12 cellular contexts compared by ENCODE assay signal in the genomic region with DNA sequence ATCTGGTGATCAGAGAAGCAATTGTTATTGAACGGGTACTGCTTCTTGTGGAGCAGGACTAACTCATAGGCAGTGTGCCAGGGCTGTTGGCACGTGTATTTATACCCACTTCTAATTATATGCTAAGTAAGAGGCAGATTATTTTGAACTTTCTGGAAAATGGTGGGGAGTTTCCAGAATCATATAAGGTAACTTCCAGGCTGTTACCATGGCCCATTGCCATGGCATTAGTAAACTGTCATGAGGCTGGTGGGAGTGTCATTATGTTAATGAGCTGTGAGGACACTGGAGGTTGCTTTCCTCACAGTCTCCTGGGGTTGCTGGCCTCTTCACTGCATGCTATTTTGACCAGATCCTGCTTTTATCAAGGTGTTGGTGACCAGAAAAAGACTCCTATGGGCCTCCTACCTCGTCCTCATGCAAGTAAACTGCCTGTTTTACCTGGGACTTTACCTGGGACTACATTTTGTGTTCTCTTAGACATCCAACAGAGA.
DNase-seq lines count a peak whose midpoint lies in the region; ATAC-seq and TF ChIP-seq lines count a peak whose summit lies in the region.
"Had no signal": no experiment of that assay in that cellular context is flagged by ENCODE, and none has a peak within 500 bp of the region (broad histone marks: within the 10 kb centered on the region; RNA-seq: fewer than 3 reads in every experiment).

No MANE protein-coding gene starts in this region.

- ATAC-seq in GM21381 (IDR thresholded peaks at IDR 0.05; ENCODE audit: unreplicated experiment), result peak; percentile 82
- ATAC-seq in HG03039 (IDR thresholded peaks at IDR 0.05; ENCODE audit: unreplicated experiment), result peak; percentile 90
- ATAC-seq in WTC11, result peak; percentile 51; the same call in 1 of the 2 replicates
- ATAC-seq in stimulated activated naive CD8-positive, alpha-beta T cell treated with anti-CD3 and anti-CD28 coated beads, Interleukin-15, amount 100 ng/mL, for 72 hours, result no peak

- no peak overlapping the region for H3K27ac ChIP-seq in SK-N-SH (ENCODE audit: low read depth in 2 of 2, low read length in 1 of 2)

- H3K4me1 ChIP-seq in SK-N-SH (ENCODE audit: control insufficient read depth in 1 of 2, insufficient read depth in 2 of 2, low read depth in 1 of 2, low read length in 1 of 2), result no peaks in the 10 kb centered on the region

- H3K79me2 ChIP-seq in SK-N-SH (ENCODE audit: insufficient read depth), result no peaks in the 10 kb centered on the region

- no peak overlapping the region for H3K4me3 ChIP-seq in SK-N-SH (ENCODE audit: low read depth in 2 of 2, low read length in 1 of 2)

- no peaks in the 10 kb centered on the region for H3K27me3 ChIP-seq in SK-N-SH (ENCODE audit: insufficient read depth)

- H3K36me3 ChIP-seq in SK-N-SH (replicated peaks in 1 of 2; ENCODE audit: control insufficient read depth in 1 of 2, insufficient read depth in 2 of 2, low read length in 1 of 2), result no peaks in the 10 kb centered on the region

- no peak for TF ChIP-seq CTCF in WTC11 (IDR thresholded peaks at IDR 0.05)
- no peak for TF ChIP-seq CTCF in SK-N-SH (IDR thresholded peaks at IDR 0.05)

- H3F3A ChIP-seq in SK-N-SH (replicated peaks; ENCODE audit: insufficient read depth), result no peaks in the 10 kb centered on the region

- peaks cover 13% of the 10 kb centered on the region for H3K9me3 Mint-ChIP-seq in WTC11
- no peaks in the 10 kb centered on the region for H3K9me3 Mint-ChIP-seq in stimulated activated naive CD8-positive, alpha-beta T cell treated with anti-CD3 and anti-CD28 coated beads, Interleukin-15, amount 100 ng/mL, for 72 hours

- no peak overlapping the region for H3K9ac ChIP-seq in SK-N-SH

- CTCF ChIA-PET in WTC11 (lab: Charles Lee), result no interaction called here
- CTCF ChIA-PET in SK-N-SH (lab: Yijun Ruan, JAX), result no interaction called here

- TF ChIP-seq EP300 in SK-N-SH (IDR thresholded peaks at IDR 0.05; ENCODE audit: borderline replicate concordance in 1 of 2, low read depth in 1 of 2, low read length in 1 of 2), result no peak

- TF ChIP-seq RAD21 in SK-N-SH (IDR thresholded peaks at IDR 0.05; ENCODE audit: low read length), result no peak

- no peak overlapping the region for H3K27ac Mint-ChIP-seq in WTC11
- no peak overlapping the region for H3K27ac Mint-ChIP-seq in stimulated activated naive CD8-positive, alpha-beta T cell treated with anti-CD3 and anti-CD28 coated beads, Interleukin-15, amount 100 ng/mL, for 72 hours

- H3K4me3 Mint-ChIP-seq in WTC11, result no peak overlapping the region
- H3K4me3 Mint-ChIP-seq in stimulated activated naive CD8-positive, alpha-beta T cell treated with anti-CD3 and anti-CD28 coated beads, Interleukin-15, amount 100 ng/mL, for 72 hours, result no peak overlapping the region

- DNase-seq in WTC11 (ENCODE audit: low spot score) (no peak), glomerular visceral epithelial cell (ENCODE audit: extremely low spot score) (no peak), SK-N-SH (no peak), SHP77 treated with DMSO at 0.1 percent for 48 hours (lab: John Stamatoyannopoulos, UW) (no peak)
- no peak for DNase-seq in stimulated activated naive CD8-positive, alpha-beta T cell treated with anti-CD3 and anti-CD28 coated beads, Interleukin-15, amount 100 ng/mL, for 72 hours
- DNase-seq: activated CD8-positive, alpha-beta memory T cell treated with anti-CD3 and anti-CD28 coated beads, Interleukin-2, amount 50 U/mL, for 4 hours; Calu3; stimulated activated CD4-positive, alpha-beta T cell treated with anti-CD3 and anti-CD28 coated beads, Interleukin-1b, Interleukin-23, amount 100 ng/mL, for 48 hours; T-helper 9 cell had no signal

- H3K4me2 ChIP-seq in SK-N-SH, result no peak overlapping the region

- peaks cover 8% of the 10 kb centered on the region; the same call in 1 of the 2 replicates for H3K4me1 Mint-ChIP-seq in WTC11
- H3K4me1 Mint-ChIP-seq in stimulated activated naive CD8-positive, alpha-beta T cell treated with anti-CD3 and anti-CD28 coated beads, Interleukin-15, amount 100 ng/mL, for 72 hours, result no peaks in the 10 kb centered on the region

- POLR2A ChIA-PET in WTC11 (lab: Charles Lee), result no interaction called here
- POLR2A ChIA-PET in SK-N-SH (lab: Yijun Ruan, JAX), result no interaction called here

- H3K27me3 Mint-ChIP-seq in WTC11 (ENCODE audit: low read depth), result no peaks in the 10 kb centered on the region
- H3K27me3 Mint-ChIP-seq in stimulated activated naive CD8-positive, alpha-beta T cell treated with anti-CD3 and anti-CD28 coated beads, Interleukin-15, amount 100 ng/mL, for 72 hours, result no peaks in the 10 kb centered on the region

- TF ChIP-seq POLR2A in GM18526 (IDR thresholded peaks at IDR 0.05; ENCODE audit: extremely low read depth, insufficient read length), result peak; percentile 41

- peaks cover 4% of the 10 kb centered on the region for H3K36me3 Mint-ChIP-seq in WTC11

- no peaks in the 10 kb centered on the region; the same call in 1 of the 2 replicates for H3K9me3 ChIP-seq in SK-N-SH

- 7% methylated on average over 3 of the region's 3 CpGs for WGBS in SK-N-SH (ENCODE audit: low lambda C conversion rate)

- H2AFZ ChIP-seq in SK-N-SH (ENCODE audit: low read depth), result no peak overlapping the region

- no peaks in the 10 kb centered on the region for H4K20me1 ChIP-seq in SK-N-SH (ENCODE audit: insufficient read depth)

- no peaks in the 10 kb centered on the region for H3K9me2 ChIP-seq in SK-N-SH

TF ChIP-seq in WTC11, 78 proteins besides CTCF, POLR2A, EP300 and RAD21 (continues in another document):
- TF ChIP-seq TP53 (CRISPR knock-in tag; IDR thresholded peaks at IDR 0.05) (no peak), NR1H2 (CRISPR knock-in tag; IDR thresholded peaks at IDR 0.05) (no peak), SMAD4 (CRISPR knock-in tag; IDR thresholded peaks at IDR 0.05) (no peak)
- TF ChIP-seq, protein P1, sequence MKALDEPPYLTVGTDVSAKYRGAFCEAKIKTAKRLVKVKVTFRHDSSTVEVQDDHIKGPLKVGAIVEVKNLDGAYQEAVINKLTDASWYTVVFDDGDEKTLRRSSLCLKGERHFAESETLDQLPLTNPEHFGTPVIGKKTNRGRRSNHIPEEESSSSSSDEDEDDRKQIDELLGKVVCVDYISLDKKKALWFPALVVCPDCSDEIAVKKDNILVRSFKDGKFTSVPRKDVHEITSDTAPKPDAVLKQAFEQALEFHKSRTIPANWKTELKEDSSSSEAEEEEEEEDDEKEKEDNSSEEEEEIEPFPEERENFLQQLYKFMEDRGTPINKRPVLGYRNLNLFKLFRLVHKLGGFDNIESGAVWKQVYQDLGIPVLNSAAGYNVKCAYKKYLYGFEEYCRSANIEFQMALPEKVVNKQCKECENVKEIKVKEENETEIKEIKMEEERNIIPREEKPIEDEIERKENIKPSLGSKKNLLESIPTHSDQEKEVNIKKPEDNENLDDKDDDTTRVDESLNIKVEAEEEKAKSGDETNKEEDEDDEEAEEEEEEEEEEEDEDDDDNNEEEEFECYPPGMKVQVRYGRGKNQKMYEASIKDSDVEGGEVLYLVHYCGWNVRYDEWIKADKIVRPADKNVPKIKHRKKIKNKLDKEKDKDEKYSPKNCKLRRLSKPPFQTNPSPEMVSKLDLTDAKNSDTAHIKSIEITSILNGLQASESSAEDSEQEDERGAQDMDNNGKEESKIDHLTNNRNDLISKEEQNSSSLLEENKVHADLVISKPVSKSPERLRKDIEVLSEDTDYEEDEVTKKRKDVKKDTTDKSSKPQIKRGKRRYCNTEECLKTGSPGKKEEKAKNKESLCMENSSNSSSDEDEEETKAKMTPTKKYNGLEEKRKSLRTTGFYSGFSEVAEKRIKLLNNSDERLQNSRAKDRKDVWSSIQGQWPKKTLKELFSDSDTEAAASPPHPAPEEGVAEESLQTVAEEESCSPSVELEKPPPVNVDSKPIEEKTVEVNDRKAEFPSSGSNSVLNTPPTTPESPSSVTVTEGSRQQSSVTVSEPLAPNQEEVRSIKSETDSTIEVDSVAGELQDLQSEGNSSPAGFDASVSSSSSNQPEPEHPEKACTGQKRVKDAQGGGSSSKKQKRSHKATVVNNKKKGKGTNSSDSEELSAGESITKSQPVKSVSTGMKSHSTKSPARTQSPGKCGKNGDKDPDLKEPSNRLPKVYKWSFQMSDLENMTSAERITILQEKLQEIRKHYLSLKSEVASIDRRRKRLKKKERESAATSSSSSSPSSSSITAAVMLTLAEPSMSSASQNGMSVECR (CRISPR knock-in tag; IDR thresholded peaks at IDR 0.05; ENCODE audit: borderline replicate concordance), result no peak

TF ChIP-seq in SK-N-SH, 30 proteins besides CTCF, POLR2A, EP300 and RAD21:
- TF ChIP-seq SIN3A (IDR thresholded peaks at IDR 0.05; ENCODE audit: borderline replicate concordance, low read depth, low read length) (no peak), RCOR1 (IDR thresholded peaks at IDR 0.05; ENCODE audit: low read length) (no peak), TCF12 (IDR thresholded peaks at IDR 0.05) (no peak), SMC3 (IDR thresholded peaks at IDR 0.05; ENCODE audit: low read depth, low read length) (no peak), CHD2 (IDR thresholded peaks at IDR 0.05; ENCODE audit: low read length, partially characterized antibody) (no peak), GATA2 (CRISPR knock-in tag; IDR thresholded peaks at IDR 0.05) (no peak)
- TF ChIP-seq, protein P2, sequence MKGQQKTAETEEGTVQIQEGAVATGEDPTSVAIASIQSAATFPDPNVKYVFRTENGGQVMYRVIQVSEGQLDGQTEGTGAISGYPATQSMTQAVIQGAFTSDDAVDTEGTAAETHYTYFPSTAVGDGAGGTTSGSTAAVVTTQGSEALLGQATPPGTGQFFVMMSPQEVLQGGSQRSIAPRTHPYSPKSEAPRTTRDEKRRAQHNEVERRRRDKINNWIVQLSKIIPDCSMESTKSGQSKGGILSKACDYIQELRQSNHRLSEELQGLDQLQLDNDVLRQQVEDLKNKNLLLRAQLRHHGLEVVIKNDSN (IDR thresholded peaks at IDR 0.05; ENCODE audit: borderline replicate concordance, low read depth), result no peak
